Comparison of ENCODE assay signal across 10 cellular contexts in genomic region chr20:47349365-47350180, GRCh38. TPM values are rescaled to one million over a fixed set of nuclear protein-coding genes. Genes with fewer than 3 reads are reported as not detected.
A peak's percentile ranks its signal among the peaks of the same experiment; 100 is the strongest.
DNase-seq lines count a peak whose midpoint lies in the region; ATAC-seq, FAIRE-seq and TF ChIP-seq lines count a peak whose summit lies in the region.
"Had no signal": no experiment of that assay in that cellular context is flagged by ENCODE, and none has a peak within 500 bp of the region (broad histone marks: within the 10 kb centered on the region; RNA-seq: fewer than 3 reads in every experiment).

No MANE protein-coding gene starts in this region.

- H3K27ac Mint-ChIP-seq in stimulated activated memory B cell treated with anti-CD40 and anti-IgM and Interleukin-4, amounts not matched to agents 10 μg/mL and 1 μg/mL and 100 μg/mL, for 72 hours = no peak overlapping the region
- H3K27ac Mint-ChIP-seq: activated T-helper 2 cell treated with anti-CD3 and anti-CD28 coated beads, Interferon-gamma antibody, Interleukin-2, Interleukin-4, amounts not matched to agents 10 μg/mL and 5 μg/mL and 100 μg/mL, durations not matched to agents 14 hours and 24 hours and 36 hours; T-helper 1 cell treated with Interleukin-12 subunit alpha and Interleukin-12 subunit beta and Interleukin-4 antibody, amounts not matched to agents 30 μg/mL and 1 μg/mL, for 36 hours had no signal

- H2BK20ac ChIP-seq in IMR-90 (ENCODE audit: low read depth, low read length) = peak overlapping the region; percentile 90

- H3K9me1 ChIP-seq in IMR-90 (ENCODE audit: insufficient read depth, low read length) (peaks cover 22% of the 10 kb centered on the region), K562 (ENCODE audit: control insufficient read depth, insufficient read depth, low read length) (no peaks in the 10 kb centered on the region)

- H2BK120ac ChIP-seq in IMR-90 (ENCODE audit: low read depth, low read length) = peak overlapping the region; percentile 84

- FAIRE-seq in K562 (lab: Jason Lieb, UNC) = no peak

- ATAC-seq in IMR-90 (ENCODE audit: low read depth) (peak; percentile 24), K562 (no peak)
- no peak for ATAC-seq in stimulated activated memory B cell treated with anti-CD40 and anti-IgM and Interleukin-4, amounts not matched to agents 10 μg/mL and 1 μg/mL and 100 μg/mL, for 72 hours

- CTCF ChIA-PET in IMR-90 (lab: Yijun Ruan, JAX) = interaction anchor here (1.7 kb wide), 1 partner anchor 34 kb away, joined by 6 read pairs; no protein-coding TSS in a partner anchor
- CTCF ChIA-PET in K562 (lab: Yijun Ruan, JAX; ENCODE audit: low intra/inter-chr PET ratio) = no interaction called here
- CTCF ChIA-PET in HEK293T (lab: Yijun Ruan, JAX) = no interaction called here

- H2AK5ac ChIP-seq in IMR-90 (ENCODE audit: low read depth, low read length) = peak overlapping the region; percentile 56

- peak overlapping the region; percentile 92; the same call in 1 of the 2 replicates for H4K5ac ChIP-seq in IMR-90 (ENCODE audit: low read depth, low read length)

- H3K9ac ChIP-seq in IMR-90 (ENCODE audit: low read depth, low read length) (peak overlapping the region; percentile 14), K562 (ENCODE audit: insufficient read depth in 1 of 2, low read depth in 2 of 2, low read length in 2 of 2) (peak overlapping the region in 1 of 2 experiments; percentile 92; a peak in 2 of 4 replicates)

- intact Hi-C loops in IMR-90 (cut with micrococcal nuclease) = no loop called here
- intact Hi-C loops in K562 (cut with micrococcal nuclease) = no loop called here
- intact Hi-C loops in testis (cut with DNase I; ENCODE audit: low total_unique reads) = no loop called here

- H3K4ac ChIP-seq in IMR-90 (ENCODE audit: low read depth, low read length) = peak overlapping the region; percentile 79

- H3K79me1 ChIP-seq in IMR-90 (ENCODE audit: low read depth in 1 of 2, low read length in 2 of 2) = peaks cover 55 to 92% of the 10 kb centered on the region in 2 experiments

- dilution Hi-C loops in IMR-90 (cut with HindIII; ENCODE audit: low sequenced_read_pairs, unreplicated experiment) = no loop called here

- H2AK9ac ChIP-seq in IMR-90 (replicated peaks; ENCODE audit: low read depth, low read length, poor library complexity) = no peak overlapping the region

- in situ Hi-C loops in IMR-90 (cut with MboI; ENCODE audit: low sequenced_read_pairs) (no loop called here), K562 (cut with MboI) (no loop called here)

- H3K56ac ChIP-seq in IMR-90 (ENCODE audit: extremely low read depth, insufficient read depth, low read length) = peak overlapping the region; percentile 13; the same call in 1 of the 2 replicates

- TF ChIP-seq EP300 in K562 (IDR thresholded peaks at IDR 0.05; ENCODE audit: low read length) = no peak

- peak overlapping the region; percentile 79 for H2BK15ac ChIP-seq in IMR-90 (ENCODE audit: low read depth, low read length)

- peak overlapping the region; percentile 0 to 78; a peak in 3 of 4 replicates for H4K8ac ChIP-seq in IMR-90 (ENCODE audit: low read depth in 2 of 2, low read length in 2 of 2)

- H3K27me3 ChIP-seq in IMR-90 (ENCODE audit: control insufficient read depth, insufficient read depth, low read length) = no peaks in the 10 kb centered on the region
- no peaks in the 10 kb centered on the region for H3K27me3 ChIP-seq in K562 (ENCODE audit: control insufficient read depth in 2 of 2, insufficient read depth in 2 of 2, low read length in 2 of 2)
- no peaks in the 10 kb centered on the region for H3K27me3 ChIP-seq in testis

- no peak for TF ChIP-seq POLR2A in IMR-90 (IDR thresholded peaks at IDR 0.05; ENCODE audit: low read depth, low read length)
- no peak for TF ChIP-seq POLR2A in K562 (conservative IDR thresholded peaks at IDR 0.05)
- TF ChIP-seq POLR2A in testis (IDR thresholded peaks at IDR 0.05) = no peak

- H3K14ac ChIP-seq in IMR-90 (replicated peaks; ENCODE audit: low read depth, low read length) = peak overlapping the region; percentile 87

- peaks cover 28% of the 10 kb centered on the region for H3K36me3 Mint-ChIP-seq in stimulated activated memory B cell treated with anti-CD40 and anti-IgM and Interleukin-4, amounts not matched to agents 10 μg/mL and 1 μg/mL and 100 μg/mL, for 72 hours

- H2BK5ac ChIP-seq in IMR-90 (ENCODE audit: low read depth, low read length, poor library complexity, severe bottlenecking) = peak overlapping the region; percentile 97

- peaks cover 11% of the 10 kb centered on the region; the same call in 1 of the 2 replicates for H3K36me3 ChIP-seq in IMR-90 (ENCODE audit: control insufficient read depth, insufficient read depth, low read length)
- H3K36me3 ChIP-seq in K562 (ENCODE audit: control insufficient read depth, insufficient read depth, low read length) = peaks cover 98% of the 10 kb centered on the region
- H3K36me3 ChIP-seq in testis (ENCODE audit: low read depth, missing control alignments) = no peaks in the 10 kb centered on the region

- WGBS in IMR-90 (ENCODE audit: extremely low coverage in 2 of 2, insufficient read length in 1 of 2), 2 experiments = 0% methylated on average over 2 of the region's 7 CpGs; no CpG with 5 or more reads in 1 of the 2 experiments
- WGBS in K562 (ENCODE audit: insufficient coverage, low coverage, missing lambda C conversion rate) = 6% methylated on average over 7 of the region's 7 CpGs
- WGBS in testis, 2 donors = 33 to 38% methylated on average over 7 of the region's 7 CpGs

- H3K9me3 Mint-ChIP-seq in stimulated activated memory B cell treated with anti-CD40 and anti-IgM and Interleukin-4, amounts not matched to agents 10 μg/mL and 1 μg/mL and 100 μg/mL, for 72 hours = no peaks in the 10 kb centered on the region
- H3K9me3 Mint-ChIP-seq: activated T-helper 2 cell treated with anti-CD3 and anti-CD28 coated beads, Interferon-gamma antibody, Interleukin-2, Interleukin-4, amounts not matched to agents 10 μg/mL and 5 μg/mL and 100 μg/mL, durations not matched to agents 14 hours and 24 hours and 36 hours; T-helper 1 cell treated with Interleukin-12 subunit alpha and Interleukin-12 subunit beta and Interleukin-4 antibody, amounts not matched to agents 30 μg/mL and 1 μg/mL, for 36 hours had no signal

- H3K4me1 Mint-ChIP-seq in stimulated activated memory B cell treated with anti-CD40 and anti-IgM and Interleukin-4, amounts not matched to agents 10 μg/mL and 1 μg/mL and 100 μg/mL, for 72 hours = peaks cover 20% of the 10 kb centered on the region

- H3K9me3 ChIP-seq in IMR-90 (ENCODE audit: control insufficient read depth, insufficient read depth, low read length) = no peaks in the 10 kb centered on the region
- no peaks in the 10 kb centered on the region for H3K9me3 ChIP-seq in K562 (replicated peaks; ENCODE audit: control insufficient read depth, insufficient read depth, low read depth, low read length)
- no peaks in the 10 kb centered on the region for H3K9me3 ChIP-seq in testis

- peak overlapping the region; percentile 88 for H3K27ac ChIP-seq in IMR-90 (ENCODE audit: insufficient read depth, low read length)
- peak overlapping the region; percentile 97 for H3K27ac ChIP-seq in K562 (ENCODE audit: extremely low read depth, low read depth, low read length)
- H3K27ac ChIP-seq in testis = peak overlapping the region; percentile 89 to 99

- H4K20me1 ChIP-seq in IMR-90 (ENCODE audit: insufficient read depth, low read length) = no peaks in the 10 kb centered on the region
- peaks cover 4% of the 10 kb centered on the region; the same call in 1 of the 2 replicates for H4K20me1 ChIP-seq in K562 (replicated peaks; ENCODE audit: control insufficient read depth, insufficient read depth, low read length)

- BruUV-seq in IMR-90 (replicated peaks; lab: Mats Ljungman, UMichigan) = no TSS peak
- BruUV-seq in K562 (replicated peaks; lab: Mats Ljungman, UMichigan) = no TSS peak

- TF ChIP-seq CTCF in IMR-90 (conservative IDR thresholded peaks at IDR 0.05; ENCODE audit: low read depth, low read length) = no peak
- TF ChIP-seq CTCF in K562 (IDR thresholded peaks at IDR 0.05 in 2 of 3, conservative IDR thresholded peaks at IDR 0.05 in 1 of 3; ENCODE audit: insufficient read depth in 2 of 3, low read depth in 1 of 3, low read length in 3 of 3) = no peak
- no peak for TF ChIP-seq CTCF in testis (IDR thresholded peaks at IDR 0.05)

- peak; percentile 51 for DNase-seq in IMR-90
- DNase-seq in K562 (ENCODE audit: extremely low read depth in 1 of 4, low spot score in 3 of 4) = no peak
- peak; percentile 44 for DNase-seq in left kidney (ENCODE audit: low read depth, low spot score)
- DNase-seq in testis = no peak
- no peak for DNase-seq in foreskin melanocyte
- no peak for DNase-seq in HEK293T (ENCODE audit: extremely low spot score)
- DNase-seq: NCI-H1436 treated with DMSO at 0.1 percent for 48 hours had no signal

- H3K23ac ChIP-seq in IMR-90 (ENCODE audit: low read depth, low read length) = peak overlapping the region; percentile 88

- H3K4me1 ChIP-seq in IMR-90 (ENCODE audit: control insufficient read depth, insufficient read depth, low read length) (peaks cover 48% of the 10 kb centered on the region), K562 (replicated peaks in 1 of 2; ENCODE audit: control insufficient read depth in 2 of 2, insufficient read depth in 2 of 2, low read length in 2 of 2) (peaks cover 23 to 47% of the 10 kb centered on the region in 2 experiments), testis (peaks cover 82% of the 10 kb centered on the region)

- TF ChIP-seq RAD21 in IMR-90 (IDR thresholded peaks at IDR 0.05; ENCODE audit: low read length) (no peak), K562 (CRISPR knock-in tag; conservative IDR thresholded peaks at IDR 0.05 in 1 of 2, IDR thresholded peaks at IDR 0.05 in 1 of 2) (no peak)

- POLR2A ChIA-PET in IMR-90 (lab: Charles Lee; ENCODE audit: unreplicated experiment) (interaction anchor here (1.0 to 1.1 kb wide), 2 partner anchors 11 to 32 kb away, joined by 3 to 5 read pairs; no protein-coding TSS in a partner anchor), K562 (lab: Yijun Ruan, JAX) (interaction anchor here (0.5 to 4.8 kb wide), 7 partner anchors 7 to 254 kb away, joined by 3 to 21 read pairs (median 4); partner anchors contain the start of gene ZMYND8), HEK293T (lab: Yijun Ruan, JAX) (interaction anchor here (1.8 kb wide), 1 partner anchor 9 kb away, joined by 7 read pairs; no protein-coding TSS in a partner anchor)

- H3K79me2 ChIP-seq in K562 (ENCODE audit: control insufficient read depth, insufficient read depth, low read length) = peaks cover 100% of the 10 kb centered on the region

- peak overlapping the region; percentile 82 for H3K4me2 ChIP-seq in IMR-90 (ENCODE audit: low read depth, low read length)
- H3K4me2 ChIP-seq in K562 (ENCODE audit: insufficient read depth, low read length) = peak overlapping the region; percentile 87

- peak overlapping the region; percentile 95; the same call in 1 of the 2 replicates for H3K18ac ChIP-seq in IMR-90 (ENCODE audit: low read depth, low read length)

- H4K91ac ChIP-seq in IMR-90 (ENCODE audit: insufficient read depth, low read depth, low read length) = peak overlapping the region; percentile 62

- H3K27me3 Mint-ChIP-seq in stimulated activated memory B cell treated with anti-CD40 and anti-IgM and Interleukin-4, amounts not matched to agents 10 μg/mL and 1 μg/mL and 100 μg/mL, for 72 hours = no peaks in the 10 kb centered on the region

- no peak overlapping the region for H2AFZ ChIP-seq in IMR-90 (replicated peaks; ENCODE audit: low read length, poor library complexity)
- H2AFZ ChIP-seq in K562 (ENCODE audit: low read depth, low read length) = no peak overlapping the region

- H3K4me3 Mint-ChIP-seq in stimulated activated memory B cell treated with anti-CD40 and anti-IgM and Interleukin-4, amounts not matched to agents 10 μg/mL and 1 μg/mL and 100 μg/mL, for 72 hours = no peak overlapping the region
- H3K4me3 Mint-ChIP-seq: T-helper 1 cell treated with Interleukin-12 subunit alpha and Interleukin-12 subunit beta and Interleukin-4 antibody, amounts not matched to agents 30 μg/mL and 1 μg/mL, for 36 hours had no signal

- H3K4me3 ChIP-seq in IMR-90 (ENCODE audit: insufficient read depth, low read depth, low read length) (no peak overlapping the region; the same call in 1 of the 2 replicates), K562 (peak overlapping the region; percentile 65), testis (no peak overlapping the region)

RNA-seq across cellular contexts. Expression of gene ZMYND8, which starts 6.9 kb away (rescaled TPM):
- total RNA-seq in IMR-90 (2012; rRNA removed) = 23.6 and 24.0 TPM in 2 replicates
- polyA plus RNA-seq in IMR-90 (2012; rRNA removed) = 28.2 and 28.3 TPM in 2 replicates
- polyA plus RNA-seq in IMR-90 (2012; cell fraction: cytosol; rRNA removed) = 12.6 and 14.1 TPM in 2 replicates
- 43.6 and 72.5 TPM in 2 replicates for polyA plus RNA-seq in IMR-90 (2012; cell fraction: nucleus; rRNA removed; ENCODE audit: low replicate concordance)
- total RNA-seq in K562 (2011; cell fraction: chromatin; rRNA removed; ENCODE audit: low replicate concordance) = 399 and 515 TPM in 2 replicates
- 184 and 194 TPM in 2 replicates for total RNA-seq in K562 (2011; cell fraction: nucleolus; rRNA removed)
- total RNA-seq in K562 (2011; cell fraction: nucleoplasm; rRNA removed) = 232 and 241 TPM in 2 replicates
- total RNA-seq in K562 (2014; rRNA removed) = 51.8 and 62.6 TPM in 2 replicates
- 71.9 and 79.2 TPM in 2 replicates for total RNA-seq in K562 (2014; rRNA removed; fragmentation: Illumina TruSeq; extraction: Trizol)
- total RNA-seq in K562 (2015; rRNA removed; fragmentation: Illumina TruSeq; extraction: Trizol) = 65.3 and 67.3 TPM in 2 replicates
- total RNA-seq in K562 (2021) = 129 and 148 TPM in 2 replicates
- 80.8 and 95.0 TPM in 2 replicates for polyA plus RNA-seq in K562 (2011; rRNA removed)
- polyA plus RNA-seq in K562 (2011; cell fraction: cytosol; rRNA removed) = 42.9 and 46.7 TPM in 2 replicates
- polyA plus RNA-seq in K562 (2011; cell fraction: nucleus; rRNA removed) = 147 and 184 TPM in 2 replicates
- 48.4 and 62.9 TPM in 2 replicates for polyA plus RNA-seq in K562 (2012)
- 97.2 and 121 TPM in 2 replicates for polyA plus RNA-seq in K562 (2014; fragmentation: Illumina TruSeq; extraction: Trizol)
- polyA plus RNA-seq in K562 (2014; fragmentation: Nextera tagmentation; extraction: Ambion mirVana) = 10 to 100 TPM; 31.8 to 58.0 TPM
- 63.9 and 79.5 TPM in 2 replicates for polyA plus RNA-seq in K562 (2014; rRNA removed)
- 140 and 160 TPM in 2 replicates for polyA minus RNA-seq in K562 (2011; rRNA and poly(A)+ RNA removed)
- 71.6 and 73.2 TPM in 2 replicates for polyA minus RNA-seq in K562 (2011; cell fraction: cytosol; rRNA and poly(A)+ RNA removed)
- polyA minus RNA-seq in K562 (2011; cell fraction: nucleus; rRNA and poly(A)+ RNA removed) = 125 and 198 TPM in 2 replicates
- 100 to 1,000 TPM in 1 of 2 donors, 10 to 100 TPM in 1; 87.2 to 102 TPM for total RNA-seq in testis
- polyA plus RNA-seq in testis (ENCODE audit: insufficient read depth, low read depth, low replicate concordance) = 30.4 TPM

Comparison
In these comparisons a context has a peak if more than half of its experiments do, and no peak if none do; other contexts are left out.
1. DNase-seq: peak in IMR-90 (single experiment) and left kidney (single experiment); none in K562 (0 of 4), testis (single experiment), foreskin melanocyte (single experiment) and HEK293T (single experiment).
2. Peak in every context shown above with its lines, with median percentiles within 50 percentile points of each other: H3K27ac ChIP-seq.